1 cellular context compared by ENCODE assay signal in genomic region chr1:112431038-112431437, GRCh38.
TF ChIP-seq lines count a peak whose summit lies in the region.

No MANE protein-coding gene starts in this region.

TF ChIP-seq in K562, 482 proteins besides CTCF, POLR2A, EP300 and RAD21 (continued from another document):
- peak; percentile 46; the same call in 1 of the 2 replicates for TF ChIP-seq SPI1 (IDR thresholded peaks at IDR 0.05; ENCODE audit: borderline replicate concordance, low read depth, low read length)
- TF ChIP-seq ZFP36 (IDR thresholded peaks at IDR 0.05; ENCODE audit: low read depth, low read length, partially characterized antibody): no peak
- TF ChIP-seq BCLAF1 (IDR thresholded peaks at IDR 0.05; ENCODE audit: borderline replicate concordance in 1 of 2, control insufficient read depth in 1 of 2, low read depth in 2 of 2, low read length in 1 of 2): no peak
- TF ChIP-seq NCOA6 (IDR thresholded peaks at IDR 0.05): no peak
- no peak for TF ChIP-seq MED1 (CRISPR knock-in tag; IDR thresholded peaks at IDR 0.05; ENCODE audit: borderline replicate concordance)
